In genomic region chr11:2862395-2862949, GRCh38 we compare ENCODE assay signal across 14 cellular contexts. TPM values are rescaled to one million over a fixed set of nuclear protein-coding genes. Genes with fewer than 3 reads are reported as not detected.
DNase-seq lines count a peak whose midpoint lies in the region; ATAC-seq and TF ChIP-seq lines count a peak whose summit lies in the region.
"Had no signal": no experiment of that assay in that cellular context is flagged by ENCODE, and none has a peak within 500 bp of the region (broad histone marks: within the 10 kb centered on the region; RNA-seq: fewer than 3 reads in every experiment).

No MANE protein-coding gene starts in this region.

- H3K36me3 ChIP-seq in H7 (replicated peaks; ENCODE audit: control insufficient read depth, insufficient read depth, low read length) (no peaks in the 10 kb centered on the region), suprapubic skin (no peaks in the 10 kb centered on the region), adrenal gland (replicated peaks in 1 of 2) (no peaks in the 10 kb centered on the region), lower lobe of right lung (no peaks in the 10 kb centered on the region)

- H3K4me1 ChIP-seq in suprapubic skin (peaks cover 12% of the 10 kb centered on the region), adrenal gland (replicated peaks in 1 of 2) (peaks cover 4% of the 10 kb centered on the region in 2 donors), lower lobe of right lung (peaks cover 6% of the 10 kb centered on the region)
- H3K4me1 ChIP-seq: parathyroid adenoma had no signal

- H3K9me3 Mint-ChIP-seq in activated CD4-positive, alpha-beta T cell treated with anti-CD3 and anti-CD28 coated beads, Interleukin-2, amount 10 ng/mL, durations not matched to agents 24 days and 14 days: no peaks in the 10 kb centered on the region
- H3K9me3 Mint-ChIP-seq: activated T-helper 1 cell treated with anti-CD3 and anti-CD28 coated beads, Interleukin-12 subunit alpha, Interleukin-12 subunit beta, Interleukin-2, Interleukin-4 antibody, amounts not matched to agents 30 ng/mL and 10 ng/mL and 1 ng/mL, durations not matched to agents 14 hours and 24 hours and 36 hours had no signal

- peak overlapping the region; percentile 19; the same call in 1 of the 2 replicates for H3K4me3 ChIP-seq in H7 (ENCODE audit: insufficient read depth, low read depth, low read length)
- H3K4me3 ChIP-seq in suprapubic skin: peak overlapping the region; percentile 39
- H3K4me3 ChIP-seq in adrenal gland: peak overlapping the region in 1 of 4 donors; percentile 45
- no peak overlapping the region for H3K4me3 ChIP-seq in lower lobe of right lung

- TF ChIP-seq CTCF in suprapubic skin (IDR thresholded peaks at IDR 0.05) (no peak), adrenal gland (IDR thresholded peaks at IDR 0.05) (no peak), lower lobe of right lung (IDR thresholded peaks at IDR 0.05) (no peak)

- WGBS in suprapubic skin: 0% methylated on average over 4 of the region's 71 CpGs
- 22 to 35% (median 25%) methylated on average over 15 to 71 of the region's 71 CpGs for WGBS in adrenal gland, 4 donors

- H3K36me3 Mint-ChIP-seq in activated CD4-positive, alpha-beta T cell treated with anti-CD3 and anti-CD28 coated beads, Interleukin-2, amount 10 ng/mL, durations not matched to agents 24 days and 14 days (ENCODE audit: low read depth): no peaks in the 10 kb centered on the region

- H3K9me3 ChIP-seq in suprapubic skin (no peaks in the 10 kb centered on the region), adrenal gland (replicated peaks in 1 of 3) (no peaks in the 10 kb centered on the region), lower lobe of right lung (no peaks in the 10 kb centered on the region)

- H3K4me1 Mint-ChIP-seq in activated CD4-positive, alpha-beta T cell treated with anti-CD3 and anti-CD28 coated beads, Interleukin-2, amount 10 ng/mL, durations not matched to agents 24 days and 14 days: no peaks in the 10 kb centered on the region

- ATAC-seq in GM19467 (IDR thresholded peaks at IDR 0.05; ENCODE audit: unreplicated experiment) (no peak), lower lobe of right lung (no peak)
- ATAC-seq: activated CD8-positive, alpha-beta T cell treated with anti-CD3 and anti-CD28 coated beads, Interleukin-2, amount 10 ng/mL, durations not matched to agents 7 days and 5 days had no signal

- no peak for TF ChIP-seq EP300 in suprapubic skin (IDR thresholded peaks at IDR 0.05)

- DNase-seq in H7: peak; percentile 97
- peak; percentile 33 for DNase-seq in astrocyte of the hippocampus (ENCODE audit: low read depth, low spot score)
- peak; percentile 71 for DNase-seq in iPS-NIHi7 (ENCODE audit: extremely low spot score)
- no peak for DNase-seq in suprapubic skin (ENCODE audit: low spot score in 2 of 2)
- DNase-seq in activated CD4-positive, alpha-beta T cell treated with anti-CD3 and anti-CD28 coated beads, Interleukin-2, amount 10 ng/mL, durations not matched to agents 24 days and 14 days: no peak
- no peak for DNase-seq in adrenal gland
- DNase-seq in lower lobe of right lung: no peak
- DNase-seq: activated CD8-positive, alpha-beta T cell treated with anti-CD3 and anti-CD28 coated beads, Interleukin-2, amount 10 ng/mL, durations not matched to agents 7 days and 5 days; NCI-H2107; NCI-H774; stimulated activated naive CD4-positive, alpha-beta T cell treated with Interleukin-2 at 50 U/mL for 16 hours had no signal

- H3K27me3 Mint-ChIP-seq in activated CD4-positive, alpha-beta T cell treated with anti-CD3 and anti-CD28 coated beads, Interleukin-2, amount 10 ng/mL, durations not matched to agents 24 days and 14 days: peaks cover 44% of the 10 kb centered on the region

- H3K27ac ChIP-seq in suprapubic skin: no peak overlapping the region
- no peak overlapping the region for H3K27ac ChIP-seq in adrenal gland
- H3K27ac ChIP-seq in lower lobe of right lung: no peak overlapping the region
- H3K27ac ChIP-seq: parathyroid adenoma had no signal

- no peak overlapping the region for H3K27ac Mint-ChIP-seq in activated CD4-positive, alpha-beta T cell treated with anti-CD3 and anti-CD28 coated beads, Interleukin-2, amount 10 ng/mL, durations not matched to agents 24 days and 14 days
- H3K27ac Mint-ChIP-seq: activated CD8-positive, alpha-beta T cell treated with anti-CD3 and anti-CD28 coated beads, Interleukin-2, amount 10 ng/mL, durations not matched to agents 7 days and 5 days; activated T-helper 1 cell treated with anti-CD3 and anti-CD28 coated beads, Interleukin-12 subunit alpha, Interleukin-12 subunit beta, Interleukin-2, Interleukin-4 antibody, amounts not matched to agents 30 ng/mL and 10 ng/mL and 1 ng/mL, durations not matched to agents 14 hours and 24 hours and 36 hours had no signal

- TF ChIP-seq POLR2A in suprapubic skin (IDR thresholded peaks at IDR 0.05) (no peak), adrenal gland (IDR thresholded peaks at IDR 0.05) (no peak)

- H3K4me3 Mint-ChIP-seq in activated CD4-positive, alpha-beta T cell treated with anti-CD3 and anti-CD28 coated beads, Interleukin-2, amount 10 ng/mL, durations not matched to agents 24 days and 14 days: no peak overlapping the region
- H3K4me3 Mint-ChIP-seq: activated CD8-positive, alpha-beta T cell treated with anti-CD3 and anti-CD28 coated beads, Interleukin-2, amount 10 ng/mL, durations not matched to agents 7 days and 5 days; activated T-helper 1 cell treated with anti-CD3 and anti-CD28 coated beads, Interleukin-12 subunit alpha, Interleukin-12 subunit beta, Interleukin-2, Interleukin-4 antibody, amounts not matched to agents 30 ng/mL and 10 ng/mL and 1 ng/mL, durations not matched to agents 14 hours and 24 hours and 36 hours had no signal

- intact Hi-C loops in activated CD4-positive, alpha-beta T cell treated with anti-CD3 and anti-CD28 coated beads, Interleukin-2, amount 10 ng/mL, durations not matched to agents 24 days and 14 days (cut with micrococcal nuclease): no loop called here
- intact Hi-C loops in adrenal gland (cut with DNase I): no loop called here
- intact Hi-C loops in lower lobe of right lung (cut with DNase I): no loop called here

- H3K27me3 ChIP-seq in H7 (ENCODE audit: control insufficient read depth, insufficient read depth, low read length) (peaks cover 34% of the 10 kb centered on the region), suprapubic skin (peaks cover 43% of the 10 kb centered on the region), adrenal gland (no peaks in the 10 kb centered on the region), lower lobe of right lung (ENCODE audit: low read depth) (peaks cover 18% of the 10 kb centered on the region)

RNA-seq across cellular contexts. Expression of gene CDKN1C, which starts 23.1 kb away (rescaled TPM):
- total RNA-seq in H7 (2014; rRNA removed; shearing (Covaris generic)): 58.4 and 60.9 TPM in 2 replicates
- total RNA-seq in suprapubic skin (10 to 100 TPM; 14.3 to 50.9 (median 37.3) TPM), adrenal gland (100 to 1,000 TPM in 7 of 8 donors, 10 to 100 TPM in 1; 32.8 to 817 (median 464) TPM), lower lobe of right lung (39.5 TPM)
- 1.8 and 2.0 TPM in 2 replicates for total RNA-seq in activated CD4-positive, alpha-beta T cell treated with anti-CD3 and anti-CD28 coated beads, Interleukin-2, amount 10 ng/mL, durations not matched to agents 24 days and 14 days
- 100 to 1,000 TPM in 2 of 3 donors, 10 to 100 TPM in 1; 17.7 to 229 (median 152) TPM for polyA plus RNA-seq in adrenal gland

Comparison
In these comparisons a context has a peak if more than half of its experiments do, and no peak if none do; other contexts are left out.
1. DNase-seq: peak in H7 (single experiment), astrocyte of the hippocampus (single experiment) and iPS-NIHi7 (single experiment); none in suprapubic skin (0 of 2), activated CD4-positive, alpha-beta T cell treated with anti-CD3 and anti-CD28 coated beads, Interleukin-2, amount 10 ng/mL, durations not matched to agents 24 days and 14 days (single experiment), adrenal gland (0 of 7) and lower lobe of right lung (single experiment).